ENCODE assay signal across 2 cellular contexts in genomic region chr16:83792391-83792790, GRCh38.
TF ChIP-seq lines count a peak whose summit lies in the region.

No MANE protein-coding gene starts in this region.

TF ChIP-seq in GM23338, 12 proteins besides CTCF, POLR2A, EP300 and RAD21:
- TF ChIP-seq JUNB (IDR thresholded peaks at IDR 0.05; ENCODE audit: unreplicated experiment) (no peak), REST (IDR thresholded peaks at IDR 0.05; ENCODE audit: unreplicated experiment) (no peak), CREB1 (CRISPR knock-in tag; IDR thresholded peaks at IDR 0.05; ENCODE audit: low read depth) (no peak), ETS1 (IDR thresholded peaks at IDR 0.05) (no peak), EZH2 (IDR thresholded peaks at IDR 0.05; ENCODE audit: low read depth, unreplicated experiment) (no peak), ZNF331 (CRISPR knock-in tag; IDR thresholded peaks at IDR 0.05; ENCODE audit: low read depth) (no peak), NANOG (IDR thresholded peaks at IDR 0.05; ENCODE audit: borderline replicate concordance) (no peak), STAT1 (IDR thresholded peaks at IDR 0.05; ENCODE audit: unreplicated experiment) (no peak), ZNF114 (CRISPR knock-in tag; IDR thresholded peaks at IDR 0.05) (no peak), POLR2AphosphoS5 (IDR thresholded peaks at IDR 0.05; ENCODE audit: low read depth) (no peak), EZH2phosphoT487 (IDR thresholded peaks at IDR 0.05; ENCODE audit: unreplicated experiment) (no peak), ZNF462 (CRISPR knock-in tag; IDR thresholded peaks at IDR 0.05) (no peak)

TF ChIP-seq in H1, 55 proteins besides CTCF, POLR2A, EP300 and RAD21:
- no peak for TF ChIP-seq CHD7 (IDR thresholded peaks at IDR 0.05; ENCODE audit: insufficient replicate concordance, low read length)
- TF ChIP-seq NANOG (IDR thresholded peaks at IDR 0.05; ENCODE audit: insufficient read depth, low read depth, low read length, poor library complexity, severe bottlenecking): no peak
- no peak for TF ChIP-seq CREB1 (IDR thresholded peaks at IDR 0.05)
- no peak for TF ChIP-seq TEAD4 (IDR thresholded peaks at IDR 0.05; ENCODE audit: low read depth, low read length)
- TF ChIP-seq GABPA (IDR thresholded peaks at IDR 0.05; ENCODE audit: borderline replicate concordance, insufficient read depth, low read length): no peak
- TF ChIP-seq TBP (IDR thresholded peaks at IDR 0.05; ENCODE audit: low read depth, low read length): no peak
- TF ChIP-seq ASH2L (IDR thresholded peaks at IDR 0.05; ENCODE audit: low read length): no peak
- TF ChIP-seq KDM5A (IDR thresholded peaks at IDR 0.05; ENCODE audit: low read length): no peak
